Comparison of ENCODE assay signal across 8 cellular contexts in genomic region chr3:72152551-72153476, GRCh38.
A peak's percentile ranks its signal among the peaks of the same experiment; 100 is the strongest.
DNase-seq lines count a peak whose midpoint lies in the region; ATAC-seq, FAIRE-seq and TF ChIP-seq lines count a peak whose summit lies in the region.

No MANE protein-coding gene starts in this region.

- DNase-seq in COLO829 (ENCODE audit: low spot score) (peak; percentile 53), NCI-H2227 treated with DMSO at 0.1 percent for 48 hours (lab: John Stamatoyannopoulos, UW) (peak; percentile 61), dorsolateral prefrontal cortex (peak; percentile 41 to 73 (median 58)), myocyte (ENCODE audit: low read depth) (peak; percentile 66), germinal center (ENCODE audit: low spot score) (no peak), GM12892 (ENCODE audit: insufficient read length) (no peak)

- ATAC-seq in HG02798 (IDR thresholded peaks at IDR 0.05; ENCODE audit: poor library complexity, unreplicated experiment): no peak
- ATAC-seq in GM21619 (IDR thresholded peaks at IDR 0.05; ENCODE audit: unreplicated experiment): no peak

- no peak for FAIRE-seq in GM12892 (lab: Jason Lieb, UNC)

- peak overlapping the region; percentile 73 to 98 (median 94) for H3K27ac ChIP-seq in dorsolateral prefrontal cortex

- no peak for TF ChIP-seq POLR2A in GM12892 (IDR thresholded peaks at IDR 0.05; ENCODE audit: low read depth, low read length)

- intact Hi-C loops in dorsolateral prefrontal cortex (cut with DNase I): loop anchor here in 1 of 2 donors (5.0 to 10.0 kb wide), 3 partner anchors 79 to 198 kb away; no protein-coding TSS in a partner anchor

- H3K27me3 ChIP-seq in dorsolateral prefrontal cortex: no peaks in the 10 kb centered on the region

- peak overlapping the region; percentile 0 to 70 (median 48) for H3K4me3 ChIP-seq in dorsolateral prefrontal cortex

- TF ChIP-seq CTCF in dorsolateral prefrontal cortex (IDR thresholded peaks at IDR 0.05 in 54 of 56, conservative IDR thresholded peaks at IDR 0.05 in 2 of 56; ENCODE audit: low read depth in 1 of 56, partially characterized antibody in 56 of 56): peak in 3 of 56 donors; percentile 9 to 22 (median 18)

Comparison
In these comparisons a context has a peak if more than half of its experiments do, and no peak if none do; other contexts are left out.
1. DNase-seq: peak in COLO829 (single experiment), NCI-H2227 treated with DMSO at 0.1 percent for 48 hours (single experiment), dorsolateral prefrontal cortex (10 of 10) and myocyte (single experiment); none in germinal center (single experiment) and GM12892 (single experiment).